Comparison of ENCODE assay signal across 17 cellular contexts in genomic region chr4:101961144-101961543, GRCh38.
DNase-seq lines count a peak whose midpoint lies in the region; FAIRE-seq and TF ChIP-seq lines count a peak whose summit lies in the region.
"Had no signal": no experiment of that assay in that cellular context is flagged by ENCODE, and none has a peak within 500 bp of the region (broad histone marks: within the 10 kb centered on the region; RNA-seq: fewer than 3 reads in every experiment).

No MANE protein-coding gene starts in this region.

- H3K4me1 ChIP-seq in thyroid gland: no peaks in the 10 kb centered on the region
- H3K4me1 ChIP-seq: sigmoid colon had no signal

- H3K4me3 ChIP-seq in thyroid gland (replicated peaks in 1 of 3): no peak overlapping the region
- H3K4me3 ChIP-seq: GM23338, sigmoid colon had no signal

- no peak overlapping the region for H3K27ac Mint-ChIP-seq in activated T-helper 1 cell treated with anti-CD3 and anti-CD28 coated beads, Interleukin-12 subunit alpha, Interleukin-12 subunit beta, Interleukin-2, Interleukin-4 antibody, amounts not matched to agents 30 ng/mL and 10 ng/mL and 1 ng/mL, durations not matched to agents 14 hours and 24 hours and 36 hours
- H3K27ac Mint-ChIP-seq: GM23338; natural killer cell treated with Interleukin-12 subunit alpha and Interleukin-12 subunit beta and Interleukin-15 and Interleukin-18, amount 100 ng/mL, for 72 hours had no signal

- 30 to 44% methylated on average over 1 of the region's 1 CpG for WGBS in thyroid gland, 2 donors

- in situ Hi-C loops in GM13977 (cut with MboI; ENCODE audit: low pct_unique_long_range_greater_than_20kb, low sequenced_read_pairs, unreplicated experiment): no loop called here

- no peak for TF ChIP-seq CTCF in thyroid gland (IDR thresholded peaks at IDR 0.05)
- no peak for TF ChIP-seq CTCF in GM13977 (IDR thresholded peaks at IDR 0.05; ENCODE audit: extremely low read depth, insufficient read depth, missing control alignments)

- H3K9me3 ChIP-seq in thyroid gland: no peaks in the 10 kb centered on the region
- H3K9me3 ChIP-seq: sigmoid colon had no signal

- H3K4me1 Mint-ChIP-seq in activated T-helper 1 cell treated with anti-CD3 and anti-CD28 coated beads, Interleukin-12 subunit alpha, Interleukin-12 subunit beta, Interleukin-2, Interleukin-4 antibody, amounts not matched to agents 30 ng/mL and 10 ng/mL and 1 ng/mL, durations not matched to agents 14 hours and 24 hours and 36 hours (ENCODE audit: low read depth): no peaks in the 10 kb centered on the region

- no peaks in the 10 kb centered on the region for H3K36me3 Mint-ChIP-seq in activated T-helper 1 cell treated with anti-CD3 and anti-CD28 coated beads, Interleukin-12 subunit alpha, Interleukin-12 subunit beta, Interleukin-2, Interleukin-4 antibody, amounts not matched to agents 30 ng/mL and 10 ng/mL and 1 ng/mL, durations not matched to agents 14 hours and 24 hours and 36 hours (ENCODE audit: low read depth)
- H3K36me3 Mint-ChIP-seq: natural killer cell treated with Interleukin-12 subunit alpha and Interleukin-12 subunit beta and Interleukin-15 and Interleukin-18, amount 100 ng/mL, for 72 hours had no signal

- H3K27ac ChIP-seq in thyroid gland: no peak overlapping the region
- H3K27ac ChIP-seq: sigmoid colon had no signal

- TF ChIP-seq POLR2A in thyroid gland (IDR thresholded peaks at IDR 0.05): no peak

- peaks cover 6% of the 10 kb centered on the region for H3K27me3 Mint-ChIP-seq in activated T-helper 1 cell treated with anti-CD3 and anti-CD28 coated beads, Interleukin-12 subunit alpha, Interleukin-12 subunit beta, Interleukin-2, Interleukin-4 antibody, amounts not matched to agents 30 ng/mL and 10 ng/mL and 1 ng/mL, durations not matched to agents 14 hours and 24 hours and 36 hours (ENCODE audit: insufficient read depth)
- H3K27me3 Mint-ChIP-seq: natural killer cell treated with Interleukin-12 subunit alpha and Interleukin-12 subunit beta and Interleukin-15 and Interleukin-18, amount 100 ng/mL, for 72 hours had no signal

- FAIRE-seq in RCC 7860 (lab: Jason Lieb, UNC): no peak
- FAIRE-seq: A204.1, colon, GM12891, kidney had no signal

- peak; percentile 32 for DNase-seq in DMS53 (lab: John Stamatoyannopoulos, UW)
- no peak for DNase-seq in DMS53 treated with DMSO at 0.1 percent for 48 hours (lab: John Stamatoyannopoulos, UW; ENCODE audit: unreplicated experiment)
- peak; percentile 53 for DNase-seq in RCC 7860 (ENCODE audit: low spot score)
- DNase-seq in fibroblast of peridontal ligament (ENCODE audit: extremely low read depth): peak; percentile 25
- DNase-seq in thyroid gland: peak; percentile 60 to 77
- no peak for DNase-seq in GM13977 (ENCODE audit: low spot score)
- DNase-seq in NCI-H748 (lab: John Stamatoyannopoulos, UW; ENCODE audit: unreplicated experiment): no peak
- DNase-seq in activated T-helper 1 cell treated with anti-CD3 and anti-CD28 coated beads, Interleukin-12 subunit alpha, Interleukin-12 subunit beta, Interleukin-2, Interleukin-4 antibody, amounts not matched to agents 30 ng/mL and 10 ng/mL and 1 ng/mL, durations not matched to agents 14 hours and 24 hours and 36 hours (ENCODE audit: low spot score): no peak
- DNase-seq: activated naive CD4-positive, alpha-beta T cell; kidney; NCI-H1930; sigmoid colon had no signal

- intact Hi-C loops in thyroid gland (cut with DNase I): no loop called here
- intact Hi-C loops in activated T-helper 1 cell treated with anti-CD3 and anti-CD28 coated beads, Interleukin-12 subunit alpha, Interleukin-12 subunit beta, Interleukin-2, Interleukin-4 antibody, amounts not matched to agents 30 ng/mL and 10 ng/mL and 1 ng/mL, durations not matched to agents 14 hours and 24 hours and 36 hours (cut with micrococcal nuclease): no loop called here

- no peak overlapping the region for H3K4me3 Mint-ChIP-seq in activated T-helper 1 cell treated with anti-CD3 and anti-CD28 coated beads, Interleukin-12 subunit alpha, Interleukin-12 subunit beta, Interleukin-2, Interleukin-4 antibody, amounts not matched to agents 30 ng/mL and 10 ng/mL and 1 ng/mL, durations not matched to agents 14 hours and 24 hours and 36 hours
- H3K4me3 Mint-ChIP-seq: GM23338; natural killer cell treated with Interleukin-12 subunit alpha and Interleukin-12 subunit beta and Interleukin-15 and Interleukin-18, amount 100 ng/mL, for 72 hours had no signal

- H3K9me3 Mint-ChIP-seq in activated T-helper 1 cell treated with anti-CD3 and anti-CD28 coated beads, Interleukin-12 subunit alpha, Interleukin-12 subunit beta, Interleukin-2, Interleukin-4 antibody, amounts not matched to agents 30 ng/mL and 10 ng/mL and 1 ng/mL, durations not matched to agents 14 hours and 24 hours and 36 hours: no peaks in the 10 kb centered on the region
- H3K9me3 Mint-ChIP-seq: GM23338 had no signal

- no peaks in the 10 kb centered on the region for H3K27me3 ChIP-seq in thyroid gland
- H3K27me3 ChIP-seq: sigmoid colon had no signal

- no peaks in the 10 kb centered on the region for H3K36me3 ChIP-seq in thyroid gland
- H3K36me3 ChIP-seq: sigmoid colon had no signal

Comparison
In these comparisons a context has a peak if more than half of its experiments do, and no peak if none do; other contexts are left out.
1. DNase-seq: peak in DMS53 (single experiment), RCC 7860 (single experiment), fibroblast of peridontal ligament (single experiment) and thyroid gland (2 of 2); none in DMS53 treated with DMSO at 0.1 percent for 48 hours (single experiment), GM13977 (single experiment), NCI-H748 (single experiment) and activated T-helper 1 cell treated with anti-CD3 and anti-CD28 coated beads, Interleukin-12 subunit alpha, Interleukin-12 subunit beta, Interleukin-2, Interleukin-4 antibody, amounts not matched to agents 30 ng/mL and 10 ng/mL and 1 ng/mL, durations not matched to agents 14 hours and 24 hours and 36 hours (single experiment).